23 cellular contexts compared by ENCODE assay signal in genomic region chr10:101639141-101639900, GRCh38.
"Had no signal": no experiment of that assay in that cellular context is flagged by ENCODE, and none has a peak within 500 bp of the region (broad histone marks: within the 10 kb centered on the region; RNA-seq: fewer than 3 reads in every experiment).

No MANE protein-coding gene starts in this region.

- H3K4me1 Mint-ChIP-seq: activated CD4-positive, alpha-beta memory T cell treated with anti-CD3 and anti-CD28 coated beads, Interleukin-2, amount 10 ng/mL, durations not matched to agents 7 days and 5 days; activated CD8-positive, alpha-beta memory T cell treated with anti-CD3 and anti-CD28 coated beads, Interleukin-2, amount 10 ng/mL, durations not matched to agents 7 days and 5 days had no signal

- DNase-seq: activated CD4-positive, alpha-beta memory T cell treated with anti-CD3 and anti-CD28 coated beads, Interleukin-2, amount 10 ng/mL, durations not matched to agents 7 days and 5 days; activated CD4-positive, alpha-beta T cell treated with anti-CD3 and anti-CD28 coated beads for 4 hours; activated CD8-positive, alpha-beta memory T cell treated with anti-CD3 and anti-CD28 coated beads, Interleukin-2, amount 10 ng/mL, durations not matched to agents 7 days and 5 days; activated naive CD4-positive, alpha-beta T cell treated with anti-CD3 and anti-CD28 coated beads for 36 hours; activated T-cell treated with anti-CD3 and anti-CD28 coated beads, Interleukin-2, amount 50 U/mL, for 24 hours; adrenal gland; foreskin keratinocyte; hippocampal formation; islet precursor cell; midbrain; right cardiac atrium; small intestine; stimulated activated CD4-positive, alpha-beta T cell treated with anti-CD3 and anti-CD28 coated beads, Interleukin-15, amount 100 ng/mL, for 24 hours; stimulated activated CD4-positive, alpha-beta T cell treated with anti-CD3 and anti-CD28 coated beads, Interleukin-2, amount 100 ng/mL, for 48 hours; stomach; T-cell; trophoblast cell had no signal

- H3K4me1 ChIP-seq: adrenal gland, foreskin keratinocyte, prostate gland, stomach had no signal

- FAIRE-seq: bronchial epithelial cell, small intestine had no signal

- H3K9me3 Mint-ChIP-seq: activated CD4-positive, alpha-beta memory T cell treated with anti-CD3 and anti-CD28 coated beads, Interleukin-2, amount 10 ng/mL, durations not matched to agents 7 days and 5 days; activated naive CD4-positive, alpha-beta T cell treated with anti-CD3 and anti-CD28 coated beads for 36 hours; activated T-cell treated with anti-CD3 and anti-CD28 coated beads, Interleukin-2, amount 50 U/mL, for 24 hours; T-cell had no signal

- H3K27me3 Mint-ChIP-seq: activated CD4-positive, alpha-beta memory T cell treated with anti-CD3 and anti-CD28 coated beads, Interleukin-2, amount 10 ng/mL, durations not matched to agents 7 days and 5 days; activated CD8-positive, alpha-beta memory T cell treated with anti-CD3 and anti-CD28 coated beads, Interleukin-2, amount 10 ng/mL, durations not matched to agents 7 days and 5 days; activated T-cell treated with anti-CD3 and anti-CD28 coated beads, Interleukin-2, amount 50 U/mL, for 24 hours; T-cell had no signal

- H3K36me3 ChIP-seq: prostate gland had no signal

- H3K4me3 ChIP-seq: adrenal gland, lung, prostate gland, SK-N-MC, stomach had no signal

- H3K27ac Mint-ChIP-seq: activated CD4-positive, alpha-beta memory T cell treated with anti-CD3 and anti-CD28 coated beads, Interleukin-2, amount 10 ng/mL, durations not matched to agents 7 days and 5 days; activated CD8-positive, alpha-beta memory T cell treated with anti-CD3 and anti-CD28 coated beads, Interleukin-2, amount 10 ng/mL, durations not matched to agents 7 days and 5 days; WTC11 had no signal

- ATAC-seq: activated CD8-positive, alpha-beta memory T cell treated with anti-CD3 and anti-CD28 coated beads, Interleukin-2, amount 10 ng/mL, durations not matched to agents 7 days and 5 days; foreskin keratinocyte; right cardiac atrium; T-cell; WTC11 had no signal

- H3K27ac ChIP-seq: adrenal gland, epithelial cell of prostate, foreskin keratinocyte, prostate gland, SK-N-MC, stomach had no signal

- H3K9me3 ChIP-seq: adrenal gland, prostate gland, stomach had no signal

- H3K27me3 ChIP-seq: adrenal gland, foreskin keratinocyte, stomach had no signal

- H3K4me3 Mint-ChIP-seq: activated CD4-positive, alpha-beta memory T cell treated with anti-CD3 and anti-CD28 coated beads, Interleukin-2, amount 10 ng/mL, durations not matched to agents 7 days and 5 days; activated CD8-positive, alpha-beta memory T cell treated with anti-CD3 and anti-CD28 coated beads, Interleukin-2, amount 10 ng/mL, durations not matched to agents 7 days and 5 days; activated naive CD4-positive, alpha-beta T cell treated with anti-CD3 and anti-CD28 coated beads for 36 hours; activated T-cell treated with anti-CD3 and anti-CD28 coated beads, Interleukin-2, amount 50 U/mL, for 24 hours; T-cell; WTC11 had no signal
